In genomic region chr9:74044844-74045243, GRCh38 we compare ENCODE assay signal across 32 cellular contexts.
"Had no signal": no experiment of that assay in that cellular context is flagged by ENCODE, and none has a peak within 500 bp of the region (broad histone marks: within the 10 kb centered on the region; RNA-seq: fewer than 3 reads in every experiment).

No MANE protein-coding gene starts in this region.

- DNase-seq: activated CD4-positive, alpha-beta memory T cell treated with anti-CD3 and anti-CD28 coated beads, Interleukin-2, amount 10 ng/mL, durations not matched to agents 7 days and 5 days; activated CD4-positive, alpha-beta T cell treated with anti-CD3 and anti-CD28 coated beads for 1 hour; activated CD4-positive, alpha-beta T cell treated with anti-CD3 and anti-CD28 coated beads for 36 hours; activated CD4-positive, alpha-beta T cell treated with anti-CD3 and anti-CD28 coated beads for 48 hours; activated CD4-positive, alpha-beta T cell treated with anti-CD3 and anti-CD28 coated beads, Interleukin-2, amount 10 ng/mL, durations not matched to agents 7 days and 5 days; activated CD4-positive, alpha-beta T cell treated with anti-CD3 and anti-CD28 coated beads, Interleukin-2, amount 50 U/mL, for 48 hours; activated CD4-positive, CD25-positive, alpha-beta regulatory T cell; activated CD8-positive, alpha-beta memory T cell treated with anti-CD3 and anti-CD28 coated beads for 24 hours; activated CD8-positive, alpha-beta memory T cell treated with anti-CD3 and anti-CD28 coated beads, Interleukin-2, amount 10 ng/mL, durations not matched to agents 7 days and 5 days; activated CD8-positive, alpha-beta memory T cell treated with anti-CD3 and anti-CD28 coated beads, Interleukin-2, amount 50 U/mL, for 48 hours; activated CD8-positive, alpha-beta T cell treated with anti-CD3 and anti-CD28 coated beads, Interleukin-2, amount 10 ng/mL, durations not matched to agents 7 days and 5 days; activated effector memory CD4-positive, alpha-beta T cell treated with Interleukin-2 at 50 U/mL for 16 hours; activated gamma-delta T cell; activated naive CD4-positive, alpha-beta T cell treated with anti-CD3 and anti-CD28 coated beads, Interleukin-2, amount 10 ng/mL, durations not matched to agents 7 days and 5 days; activated naive CD4-positive, alpha-beta T cell treated with Interleukin-2 at 50 U/mL for 16 hours; activated naive CD8-positive, alpha-beta T cell treated with anti-CD3 and anti-CD28 coated beads, Interleukin-2, amount 10 ng/mL, durations not matched to agents 7 days and 5 days; activated naive CD8-positive, alpha-beta T cell treated with anti-CD3 and anti-CD28 coated beads, Interleukin-2, amount 50 U/mL, for 24 hours; activated T-cell treated with anti-CD3 and anti-CD28 coated beads, Interleukin-2, amount 50 U/mL, for 24 hours; activated T-cell treated with anti-CD3 and anti-CD28 coated beads, Interleukin-2, amount 50 U/mL, for 48 hours; amygdala; anterior cingulate cortex; body of pancreas; brain microvascular endothelial cell; central memory CD4-positive, alpha-beta T cell; T-helper 1 cell; T-helper 2 cell; T-helper 9 cell had no signal

- H3K27me3 ChIP-seq: body of pancreas, brain microvascular endothelial cell, breast epithelium had no signal

- H3K4me1 ChIP-seq: body of pancreas, breast epithelium had no signal

- FAIRE-seq: astrocyte, TTC549 had no signal

- H3K27ac ChIP-seq: body of pancreas, brain microvascular endothelial cell, breast epithelium, VCaP had no signal

- ATAC-seq: activated CD4-positive, alpha-beta T cell treated with anti-CD3 and anti-CD28 coated beads for 36 hours; activated CD4-positive, CD25-positive, alpha-beta regulatory T cell treated with anti-CD3 and anti-CD28 coated beads, Interleukin-2, amount 50 U/mL, for 24 hours; activated CD8-positive, alpha-beta memory T cell treated with anti-CD3 and anti-CD28 coated beads, Interleukin-2, amount 10 ng/mL, durations not matched to agents 7 days and 5 days; activated CD8-positive, alpha-beta T cell treated with anti-CD3 and anti-CD28 coated beads, Interleukin-2, amount 10 ng/mL, durations not matched to agents 7 days and 5 days; activated naive CD8-positive, alpha-beta T cell treated with anti-CD3 and anti-CD28 coated beads, Interleukin-2, amount 50 U/mL, for 24 hours; body of pancreas had no signal

- H3K4me3 ChIP-seq: body of pancreas, breast epithelium had no signal

- H3K36me3 ChIP-seq: brain microvascular endothelial cell, breast epithelium had no signal

- H3K9me3 ChIP-seq: body of pancreas, breast epithelium had no signal
